ENCODE assay signal across 13 cellular contexts in genomic region chr3:30355622-30356021, GRCh38.
DNase-seq lines count a peak whose midpoint lies in the region; ATAC-seq and TF ChIP-seq lines count a peak whose summit lies in the region.
"Had no signal": no experiment of that assay in that cellular context is flagged by ENCODE, and none has a peak within 500 bp of the region (broad histone marks: within the 10 kb centered on the region; RNA-seq: fewer than 3 reads in every experiment).

No MANE protein-coding gene starts in this region.

- ATAC-seq in GM18502 (IDR thresholded peaks at IDR 0.05; ENCODE audit: poor library complexity, unreplicated experiment) (peak; percentile 35), left lung (peak; percentile 32), HG03045 (IDR thresholded peaks at IDR 0.05; ENCODE audit: unreplicated experiment) (no peak), left ventricle myocardium superior (no peak), HG02981 (IDR thresholded peaks at IDR 0.05; ENCODE audit: unreplicated experiment) (no peak)
- ATAC-seq: GM12878 had no signal

- H3K9me3 ChIP-seq in left lung = no peaks in the 10 kb centered on the region

- H3K4me1 ChIP-seq in left lung = peaks cover 0 to 16% of the 10 kb centered on the region in 2 donors

- no peaks in the 10 kb centered on the region for H3K36me3 ChIP-seq in left lung

- TF ChIP-seq CTCF in AG09309 (IDR thresholded peaks at IDR 0.05; ENCODE audit: control insufficient read depth, insufficient read depth, low read depth, low read length, missing control alignments) (no peak), left lung (IDR thresholded peaks at IDR 0.05) (no peak)

- DNase-seq in AG09309 (ENCODE audit: low read depth) (peak; percentile 13), RPMI7951 (ENCODE audit: low read depth) (peak; percentile 67), left lung (no peak), left ventricle myocardium superior (no peak), dedifferentiated amniotic fluid mesenchymal stem cell (ENCODE audit: extremely low spot score) (no peak)
- DNase-seq: activated CD4-positive, alpha-beta T cell treated with anti-CD3 and anti-CD28 coated beads, Interleukin-2, amount 10 ng/mL, durations not matched to agents 24 days and 14 days; activated naive CD4-positive, alpha-beta T cell; effector CD4-positive, alpha-beta T cell had no signal

- intact Hi-C loops in left lung (cut with DNase I) = no loop called here
- intact Hi-C loops in left ventricle myocardium superior (cut with micrococcal nuclease) = no loop called here

- H3K4me3 ChIP-seq in AG09309 (ENCODE audit: control insufficient read depth, low read depth, low read length) (no peak overlapping the region), left lung (no peak overlapping the region)
- H3K4me3 ChIP-seq: GM12878, hepatocyte had no signal

- H3K27me3 ChIP-seq in left lung = no peaks in the 10 kb centered on the region
- H3K27me3 ChIP-seq: hepatocyte had no signal

- H3K27ac ChIP-seq in left lung = no peak overlapping the region
- H3K27ac ChIP-seq: hepatocyte had no signal

Comparison
In these comparisons a context has a peak if more than half of its experiments do, and no peak if none do; other contexts are left out.
1. DNase-seq: peak in AG09309 (single experiment) and RPMI7951 (single experiment); none in left lung (0 of 2), left ventricle myocardium superior (single experiment) and dedifferentiated amniotic fluid mesenchymal stem cell (single experiment).
2. ATAC-seq: peak in GM18502 (single experiment) and left lung (single experiment); none in HG03045 (single experiment), left ventricle myocardium superior (single experiment) and HG02981 (single experiment).